1 cellular context compared by ENCODE assay signal in genomic region chr2:191032588-191033429, GRCh38.
TF ChIP-seq lines count a peak whose summit lies in the region.

No MANE protein-coding gene starts in this region.

TF ChIP-seq in GM23338, 12 proteins besides CTCF, POLR2A, EP300 and RAD21 (continued from another document):
- TF ChIP-seq ZNF462 (CRISPR knock-in tag; IDR thresholded peaks at IDR 0.05) (no peak), ZNF331 (CRISPR knock-in tag; IDR thresholded peaks at IDR 0.05; ENCODE audit: low read depth) (no peak), NANOG (IDR thresholded peaks at IDR 0.05; ENCODE audit: borderline replicate concordance) (no peak), EZH2 (IDR thresholded peaks at IDR 0.05; ENCODE audit: low read depth, unreplicated experiment) (no peak), ZNF114 (CRISPR knock-in tag; IDR thresholded peaks at IDR 0.05) (no peak), JUNB (IDR thresholded peaks at IDR 0.05; ENCODE audit: unreplicated experiment) (no peak), POLR2AphosphoS5 (IDR thresholded peaks at IDR 0.05; ENCODE audit: low read depth) (no peak), REST (IDR thresholded peaks at IDR 0.05; ENCODE audit: unreplicated experiment) (no peak)
